Comparison of ENCODE assay signal across 2 cellular contexts in genomic region chr2:233411162-233411561, GRCh38.
A peak's percentile ranks its signal among the peaks of the same experiment; 100 is the strongest.
TF ChIP-seq lines count a peak whose summit lies in the region.

No MANE protein-coding gene starts in this region.

TF ChIP-seq in HCT116, 20 proteins besides CTCF, POLR2A, EP300 and RAD21:
- TF ChIP-seq, protein P1, sequence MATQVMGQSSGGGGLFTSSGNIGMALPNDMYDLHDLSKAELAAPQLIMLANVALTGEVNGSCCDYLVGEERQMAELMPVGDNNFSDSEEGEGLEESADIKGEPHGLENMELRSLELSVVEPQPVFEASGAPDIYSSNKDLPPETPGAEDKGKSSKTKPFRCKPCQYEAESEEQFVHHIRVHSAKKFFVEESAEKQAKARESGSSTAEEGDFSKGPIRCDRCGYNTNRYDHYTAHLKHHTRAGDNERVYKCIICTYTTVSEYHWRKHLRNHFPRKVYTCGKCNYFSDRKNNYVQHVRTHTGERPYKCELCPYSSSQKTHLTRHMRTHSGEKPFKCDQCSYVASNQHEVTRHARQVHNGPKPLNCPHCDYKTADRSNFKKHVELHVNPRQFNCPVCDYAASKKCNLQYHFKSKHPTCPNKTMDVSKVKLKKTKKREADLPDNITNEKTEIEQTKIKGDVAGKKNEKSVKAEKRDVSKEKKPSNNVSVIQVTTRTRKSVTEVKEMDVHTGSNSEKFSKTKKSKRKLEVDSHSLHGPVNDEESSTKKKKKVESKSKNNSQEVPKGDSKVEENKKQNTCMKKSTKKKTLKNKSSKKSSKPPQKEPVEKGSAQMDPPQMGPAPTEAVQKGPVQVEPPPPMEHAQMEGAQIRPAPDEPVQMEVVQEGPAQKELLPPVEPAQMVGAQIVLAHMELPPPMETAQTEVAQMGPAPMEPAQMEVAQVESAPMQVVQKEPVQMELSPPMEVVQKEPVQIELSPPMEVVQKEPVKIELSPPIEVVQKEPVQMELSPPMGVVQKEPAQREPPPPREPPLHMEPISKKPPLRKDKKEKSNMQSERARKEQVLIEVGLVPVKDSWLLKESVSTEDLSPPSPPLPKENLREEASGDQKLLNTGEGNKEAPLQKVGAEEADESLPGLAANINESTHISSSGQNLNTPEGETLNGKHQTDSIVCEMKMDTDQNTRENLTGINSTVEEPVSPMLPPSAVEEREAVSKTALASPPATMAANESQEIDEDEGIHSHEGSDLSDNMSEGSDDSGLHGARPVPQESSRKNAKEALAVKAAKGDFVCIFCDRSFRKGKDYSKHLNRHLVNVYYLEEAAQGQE (IDR thresholded peaks at IDR 0.05; ENCODE audit: low read depth): no peak
- peak; percentile 81 for TF ChIP-seq CBX3 (IDR thresholded peaks at IDR 0.05; ENCODE audit: low read depth)
- TF ChIP-seq, protein P2, sequence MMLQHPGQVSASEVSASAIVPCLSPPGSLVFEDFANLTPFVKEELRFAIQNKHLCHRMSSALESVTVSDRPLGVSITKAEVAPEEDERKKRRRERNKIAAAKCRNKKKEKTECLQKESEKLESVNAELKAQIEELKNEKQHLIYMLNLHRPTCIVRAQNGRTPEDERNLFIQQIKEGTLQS (IDR thresholded peaks at IDR 0.05): no peak
- TF ChIP-seq, protein P3, sequence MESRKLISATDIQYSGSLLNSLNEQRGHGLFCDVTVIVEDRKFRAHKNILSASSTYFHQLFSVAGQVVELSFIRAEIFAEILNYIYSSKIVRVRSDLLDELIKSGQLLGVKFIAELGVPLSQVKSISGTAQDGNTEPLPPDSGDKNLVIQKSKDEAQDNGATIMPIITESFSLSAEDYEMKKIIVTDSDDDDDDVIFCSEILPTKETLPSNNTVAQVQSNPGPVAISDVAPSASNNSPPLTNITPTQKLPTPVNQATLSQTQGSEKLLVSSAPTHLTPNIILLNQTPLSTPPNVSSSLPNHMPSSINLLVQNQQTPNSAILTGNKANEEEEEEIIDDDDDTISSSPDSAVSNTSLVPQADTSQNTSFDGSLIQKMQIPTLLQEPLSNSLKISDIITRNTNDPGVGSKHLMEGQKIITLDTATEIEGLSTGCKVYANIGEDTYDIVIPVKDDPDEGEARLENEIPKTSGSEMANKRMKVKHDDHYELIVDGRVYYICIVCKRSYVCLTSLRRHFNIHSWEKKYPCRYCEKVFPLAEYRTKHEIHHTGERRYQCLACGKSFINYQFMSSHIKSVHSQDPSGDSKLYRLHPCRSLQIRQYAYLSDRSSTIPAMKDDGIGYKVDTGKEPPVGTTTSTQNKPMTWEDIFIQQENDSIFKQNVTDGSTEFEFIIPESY (IDR thresholded peaks at IDR 0.05; ENCODE audit: extremely low read depth, insufficient replicate concordance, low read length): no peak

TF ChIP-seq in K562, 482 proteins besides CTCF, POLR2A, EP300 and RAD21:
- peak; percentile 85 for TF ChIP-seq ZNF184 (CRISPR knock-in tag; IDR thresholded peaks at IDR 0.05)
- no peak for TF ChIP-seq EGR1 (conservative IDR thresholded peaks at IDR 0.05)
- peak; percentile 76 for TF ChIP-seq RBM25 (IDR thresholded peaks at IDR 0.05; ENCODE audit: low read depth, low read length, severe bottlenecking)
- no peak for TF ChIP-seq KLF13 (tag; IDR thresholded peaks at IDR 0.05; ENCODE audit: borderline replicate concordance, low read depth)
- no peak for TF ChIP-seq ZBTB7A (IDR thresholded peaks at IDR 0.05; ENCODE audit: borderline replicate concordance, control insufficient read depth, low read depth, low read length)
- TF ChIP-seq ZNF584 (CRISPR knock-in tag; IDR thresholded peaks at IDR 0.05; ENCODE audit: low read depth): no peak
- TF ChIP-seq, protein P4, sequence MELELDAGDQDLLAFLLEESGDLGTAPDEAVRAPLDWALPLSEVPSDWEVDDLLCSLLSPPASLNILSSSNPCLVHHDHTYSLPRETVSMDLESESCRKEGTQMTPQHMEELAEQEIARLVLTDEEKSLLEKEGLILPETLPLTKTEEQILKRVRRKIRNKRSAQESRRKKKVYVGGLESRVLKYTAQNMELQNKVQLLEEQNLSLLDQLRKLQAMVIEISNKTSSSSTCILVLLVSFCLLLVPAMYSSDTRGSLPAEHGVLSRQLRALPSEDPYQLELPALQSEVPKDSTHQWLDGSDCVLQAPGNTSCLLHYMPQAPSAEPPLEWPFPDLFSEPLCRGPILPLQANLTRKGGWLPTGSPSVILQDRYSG (tag; conservative IDR thresholded peaks at IDR 0.05; ENCODE audit: low read depth): no peak
- TF ChIP-seq HES1 (IDR thresholded peaks at IDR 0.05; ENCODE audit: low read depth): no peak
